In the genomic region with DNA sequence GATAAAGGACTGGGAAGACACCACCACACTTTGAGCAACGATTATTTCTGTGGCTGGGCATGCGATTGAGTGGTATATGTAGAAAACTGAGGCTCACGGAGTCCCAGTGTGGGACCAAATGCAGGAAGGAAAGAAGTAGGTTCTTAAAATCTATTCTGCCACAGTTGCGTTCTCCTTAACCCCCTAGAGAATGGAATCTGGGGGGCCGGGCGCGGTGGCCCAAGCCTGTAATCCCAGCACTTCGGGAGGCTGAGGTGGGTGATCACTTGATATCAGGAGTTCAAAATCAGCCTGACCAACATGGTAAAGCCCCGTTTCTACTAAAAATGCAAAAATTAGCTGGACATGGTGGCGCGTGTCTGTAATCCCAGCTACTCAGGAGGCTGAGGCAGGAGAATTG, we compare ENCODE assay signal across 33 cellular contexts.
"Had no signal": no experiment of that assay in that cellular context is flagged by ENCODE, and none has a peak within 500 bp of the region (broad histone marks: within the 10 kb centered on the region; RNA-seq: fewer than 3 reads in every experiment).

No MANE protein-coding gene starts in this region.

- FAIRE-seq: astrocyte, bronchial epithelial cell had no signal

- H3K27me3 ChIP-seq: adrenal gland, ascending aorta, body of pancreas, brain microvascular endothelial cell, breast epithelium, cardiac muscle cell had no signal

- DNase-seq: activated effector memory CD4-positive, alpha-beta T cell treated with Interleukin-2 at 50 U/mL for 16 hours; activated gamma-delta T cell; activated gamma-delta T cell treated with Interleukin-2 at 50 U/mL for 16 hours; activated naive CD4-positive, alpha-beta T cell; activated naive CD4-positive, alpha-beta T cell treated with anti-CD3 and anti-CD28 coated beads for 36 hours; activated naive CD4-positive, alpha-beta T cell treated with anti-CD3 and anti-CD28 coated beads, Interleukin-2, amount 10 ng/mL, durations not matched to agents 7 days and 5 days; activated naive CD4-positive, alpha-beta T cell treated with anti-CD3 and anti-CD28 coated beads, Interleukin-2, amount 50 U/mL, for 16 hours; activated naive CD4-positive, alpha-beta T cell treated with Interleukin-2 at 50 U/mL for 16 hours; activated naive CD8-positive, alpha-beta T cell treated with anti-CD3 and anti-CD28 coated beads for 36 hours; activated naive CD8-positive, alpha-beta T cell treated with anti-CD3 and anti-CD28 coated beads, Interleukin-2, amount 10 ng/mL, durations not matched to agents 7 days and 5 days; activated naive CD8-positive, alpha-beta T cell treated with anti-CD3 and anti-CD28 coated beads, Interleukin-2, amount 50 U/mL, for 24 hours; activated T-cell treated with anti-CD3 and anti-CD28 coated beads for 4 hours; activated T-cell treated with anti-CD3 and anti-CD28 coated beads, Interleukin-2, amount 50 U/mL, for 1 hour; activated T-cell treated with anti-CD3 and anti-CD28 coated beads, Interleukin-2, amount 50 U/mL, for 24 hours; activated T-cell treated with anti-CD3 and anti-CD28 coated beads, Interleukin-2, amount 50 U/mL, for 4 hours; activated T-cell treated with anti-CD3 and anti-CD28 coated beads, Interleukin-2, amount 50 U/mL, for 48 hours; activated T-cell treated with anti-CD3 and anti-CD28 coated beads, Interleukin-2, amount 50 U/mL, for 72 hours; adrenal gland; amniotic stem cell; amygdala; aorta; body of pancreas; brain microvascular endothelial cell; caudate nucleus; central memory CD4-positive, alpha-beta T cell; cerebellar nuclear complex had no signal

- H3K4me3 ChIP-seq: adrenal gland, ascending aorta, body of pancreas, breast epithelium, cardiac muscle cell had no signal

- H3K27ac ChIP-seq: adrenal gland, ascending aorta, body of pancreas, brain microvascular endothelial cell, breast epithelium, cardiac muscle cell had no signal

- H3K36me3 ChIP-seq: adrenal gland, ascending aorta, brain microvascular endothelial cell, breast epithelium, cardiac muscle cell had no signal

- H3K9me3 ChIP-seq: adrenal gland, ascending aorta, body of pancreas, breast epithelium had no signal

- H3K4me1 ChIP-seq: adrenal gland, ascending aorta, body of pancreas, breast epithelium had no signal

- ATAC-seq: activated naive CD4-positive, alpha-beta T cell treated with anti-CD3 and anti-CD28 coated beads, Interleukin-2, amount 50 U/mL, for 72 hours; activated naive CD8-positive, alpha-beta T cell treated with anti-CD3 and anti-CD28 coated beads, Interleukin-2, amount 50 U/mL, for 24 hours; activated T-cell treated with anti-CD3 and anti-CD28 coated beads, Interleukin-2, amount 50 U/mL, for 4 hours; activated T-cell treated with anti-CD3 and anti-CD28 coated beads, Interleukin-2, amount 50 U/mL, for 72 hours; activated T-helper 17 cell treated with anti-CD3 and anti-CD28 coated beads, Interleukin-2, amount 50 U/mL, for 72 hours; body of pancreas had no signal
